Comparison of ENCODE assay signal across 1 cellular context in genomic region chr7:2110586-2111396, GRCh38.
TF ChIP-seq lines count a peak whose summit lies in the region.

No MANE protein-coding gene starts in this region.

TF ChIP-seq in HepG2, 621 proteins besides CTCF, POLR2A, EP300 and RAD21 (continued from another document and continues in another):
- TF ChIP-seq THAP9 (CRISPR knock-in tag; IDR thresholded peaks at IDR 0.05; ENCODE audit: borderline replicate concordance) = no peak
- peak; percentile 94 for TF ChIP-seq ETV5 (CRISPR knock-in tag; IDR thresholded peaks at IDR 0.05; ENCODE audit: borderline replicate concordance)
- TF ChIP-seq PCBP2 (optimal IDR thresholded peaks at IDR 0.05; ENCODE audit: low read depth, low read length, poor library complexity, severe bottlenecking) = no peak
- no peak for TF ChIP-seq ZNF891 (CRISPR knock-in tag; IDR thresholded peaks at IDR 0.05)
- no peak for TF ChIP-seq ZNF275 (CRISPR knock-in tag; IDR thresholded peaks at IDR 0.05; ENCODE audit: borderline replicate concordance)
- TF ChIP-seq SMARCE1 (IDR thresholded peaks at IDR 0.05; ENCODE audit: borderline replicate concordance) = no peak
- no peak for TF ChIP-seq ZBTB49 (CRISPR knock-in tag; IDR thresholded peaks at IDR 0.05; ENCODE audit: borderline replicate concordance)
- peak; percentile 88 for TF ChIP-seq FOXP4 (CRISPR knock-in tag; IDR thresholded peaks at IDR 0.05)
- TF ChIP-seq ZNF616 (CRISPR knock-in tag; IDR thresholded peaks at IDR 0.05; ENCODE audit: low read depth) = no peak
- peak; percentile 46; the same call in 1 of the 2 replicates for TF ChIP-seq ZNF580 (CRISPR knock-in tag; IDR thresholded peaks at IDR 0.05; ENCODE audit: borderline replicate concordance, low read depth)
- TF ChIP-seq CC2D1A (CRISPR knock-in tag; IDR thresholded peaks at IDR 0.05) = no peak
- no peak for TF ChIP-seq TBP (CRISPR knock-in tag; IDR thresholded peaks at IDR 0.05)
- peak; percentile 82 for TF ChIP-seq PITX1 (CRISPR knock-in tag; IDR thresholded peaks at IDR 0.05)
- no peak for TF ChIP-seq ZNF24 (IDR thresholded peaks at IDR 0.05)
- no peak for TF ChIP-seq ZNF800 (CRISPR knock-in tag; IDR thresholded peaks at IDR 0.05)
- TF ChIP-seq CENPBD1 (CRISPR knock-in tag; IDR thresholded peaks at IDR 0.05; ENCODE audit: borderline replicate concordance, low read depth) = no peak
- TF ChIP-seq ZNF205 (CRISPR knock-in tag; IDR thresholded peaks at IDR 0.05) = peak; percentile 83; the same call in 1 of the 2 replicates
- TF ChIP-seq JUN (CRISPR knock-in tag; IDR thresholded peaks at IDR 0.05) = no peak
- TF ChIP-seq BRCA1 (CRISPR knock-in tag; IDR thresholded peaks at IDR 0.05) = no peak
- TF ChIP-seq THYN1 (CRISPR knock-in tag; IDR thresholded peaks at IDR 0.05; ENCODE audit: borderline replicate concordance, low read depth) = no peak
- no peak for TF ChIP-seq ZNF557 (CRISPR knock-in tag; IDR thresholded peaks at IDR 0.05)
- TF ChIP-seq MZF1 (CRISPR knock-in tag; IDR thresholded peaks at IDR 0.05; ENCODE audit: borderline replicate concordance) = no peak
- TF ChIP-seq GABPB1 (CRISPR knock-in tag; IDR thresholded peaks at IDR 0.05) = peak; percentile 61
- 0 out of 2 replicates have a peak, but pooled peaks have one; percentile 42 for TF ChIP-seq ZNF615 (CRISPR knock-in tag; IDR thresholded peaks at IDR 0.05; ENCODE audit: borderline replicate concordance)
- TF ChIP-seq HNF4A (CRISPR knock-in tag; IDR thresholded peaks at IDR 0.05) = peak; percentile 99
- peak; percentile 76; the same call in 1 of the 2 replicates for TF ChIP-seq AKAP8 (CRISPR knock-in tag; IDR thresholded peaks at IDR 0.05)
- no peak for TF ChIP-seq HOXD1 (CRISPR knock-in tag; IDR thresholded peaks at IDR 0.05)
- no peak for TF ChIP-seq ZNF83 (CRISPR knock-in tag; IDR thresholded peaks at IDR 0.05; ENCODE audit: borderline replicate concordance)
- peak; percentile 79; the same call in 1 of the 2 replicates for TF ChIP-seq ZFP82 (CRISPR knock-in tag; IDR thresholded peaks at IDR 0.05; ENCODE audit: borderline replicate concordance)
- peak; percentile 54 for TF ChIP-seq SPEN (CRISPR knock-in tag; IDR thresholded peaks at IDR 0.05; ENCODE audit: low read depth)
- no peak for TF ChIP-seq HNRNPH1 (optimal IDR thresholded peaks at IDR 0.05; ENCODE audit: low read depth, low read length)
- TF ChIP-seq ZNF549 (CRISPR knock-in tag; IDR thresholded peaks at IDR 0.05) = no peak
- peak; percentile 47; the same call in 1 of the 3 replicates for TF ChIP-seq MXI1 (IDR thresholded peaks at IDR 0.05; ENCODE audit: borderline replicate concordance, low read depth, low read length)
- TF ChIP-seq REST (IDR thresholded peaks at IDR 0.05; ENCODE audit: borderline replicate concordance in 1 of 2, low read depth in 1 of 2, low read length in 2 of 2) = no peak; a peak in 1 of 4 replicates
- TF ChIP-seq REPIN1 (CRISPR knock-in tag; IDR thresholded peaks at IDR 0.05; ENCODE audit: borderline replicate concordance, low read depth) = peak; percentile 91
- peak; percentile 29; the same call in 1 of the 2 replicates for TF ChIP-seq ZSCAN30 (CRISPR knock-in tag; IDR thresholded peaks at IDR 0.05)
- no peak for TF ChIP-seq RORA (CRISPR knock-in tag; IDR thresholded peaks at IDR 0.05)
- TF ChIP-seq ONECUT2 (CRISPR knock-in tag; IDR thresholded peaks at IDR 0.05) = 0 out of 2 replicates have a peak, but pooled peaks have one; percentile 33
- peak; percentile 99 for TF ChIP-seq ZNF687 (CRISPR knock-in tag; IDR thresholded peaks at IDR 0.05)
- no peak; the same call in 1 of the 2 replicates for TF ChIP-seq ZNF224 (CRISPR knock-in tag; IDR thresholded peaks at IDR 0.05)
